In the genomic region with DNA sequence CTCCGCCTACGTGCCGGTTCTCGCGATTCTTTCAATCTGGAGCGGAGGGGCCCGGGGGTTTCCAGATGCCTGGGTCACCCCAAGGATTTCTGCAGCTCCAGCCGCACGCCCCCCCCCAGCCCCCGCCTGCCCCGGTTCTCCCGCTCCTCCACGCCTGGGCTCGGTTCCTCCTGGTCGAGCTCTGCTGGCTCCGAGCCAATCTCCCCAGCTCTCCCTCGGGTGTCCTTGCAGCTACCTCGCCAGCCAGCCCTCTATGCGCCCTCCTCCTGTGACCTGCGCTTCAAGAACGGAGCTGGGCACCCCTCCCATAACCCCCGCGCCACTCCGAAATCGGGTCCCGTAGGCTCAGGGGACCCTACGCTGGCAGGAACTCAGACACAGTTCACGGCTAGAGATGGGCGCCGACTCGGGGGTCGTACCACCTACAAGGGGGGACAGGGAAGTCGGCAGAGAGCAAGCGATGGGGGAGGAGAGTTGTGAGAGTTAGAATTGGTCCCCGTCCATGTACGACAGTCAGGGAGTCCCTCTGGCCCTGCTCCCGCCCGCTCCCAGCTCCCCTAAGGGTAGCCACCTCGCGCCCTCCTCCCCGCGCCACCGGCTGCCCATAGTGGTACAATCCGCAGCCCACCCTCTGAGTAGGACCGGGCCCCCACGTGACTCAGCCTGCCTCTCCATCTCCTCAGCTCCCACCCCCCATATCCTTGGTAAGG, we compare ENCODE assay signal across 1 cellular context.
TF ChIP-seq lines count a peak whose summit lies in the region.

No MANE protein-coding gene starts in this region.

TF ChIP-seq in endothelial cell of umbilical vein, 7 proteins besides CTCF, POLR2A, EP300 and RAD21:
- TF ChIP-seq POLR2AphosphoS5 (IDR thresholded peaks at IDR 0.05; ENCODE audit: insufficient read depth, low read depth, low read length) (no peak), EZH2 (IDR thresholded peaks at IDR 0.05; ENCODE audit: borderline replicate concordance, low read depth, low read length, severe bottlenecking) (peak; percentile 81), JUN (IDR thresholded peaks at IDR 0.05; ENCODE audit: borderline replicate concordance, insufficient read depth, insufficient read length, low read depth) (no peak), FOS (IDR thresholded peaks at IDR 0.05; ENCODE audit: borderline replicate concordance, insufficient read depth, low read length) (no peak)
